Comparison of ENCODE assay signal across 18 cellular contexts in genomic region chr1:53642607-53643006, GRCh38.
A peak's percentile ranks its signal among the peaks of the same experiment; 100 is the strongest.
DNase-seq lines count a peak whose midpoint lies in the region; ATAC-seq and TF ChIP-seq lines count a peak whose summit lies in the region.
"Had no signal": no experiment of that assay in that cellular context is flagged by ENCODE, and none has a peak within 500 bp of the region (broad histone marks: within the 10 kb centered on the region; RNA-seq: fewer than 3 reads in every experiment).

No MANE protein-coding gene starts in this region.

- H3K27me3 ChIP-seq in RWPE2 (ENCODE audit: insufficient read depth, poor library complexity, severe bottlenecking) (peaks cover 2% of the 10 kb centered on the region), sigmoid colon (no peaks in the 10 kb centered on the region)

- no peak for TF ChIP-seq EP300 in sigmoid colon (IDR thresholded peaks at IDR 0.05)

- intact Hi-C loops in sigmoid colon (cut with DNase I) = no loop called here

- H3K27me3 Mint-ChIP-seq in mesothelial cell of epicardium (ENCODE audit: low read depth) = peaks cover 10% of the 10 kb centered on the region

- no peaks in the 10 kb centered on the region for H3K9me3 Mint-ChIP-seq in mesothelial cell of epicardium
- H3K9me3 Mint-ChIP-seq: CD8-positive, alpha-beta memory T cell; GM23338 had no signal

- ATAC-seq in RWPE2 (ENCODE audit: low read depth) = no peak
- ATAC-seq in HG03439 (IDR thresholded peaks at IDR 0.05; ENCODE audit: unreplicated experiment) = no peak
- ATAC-seq: GM23338 had no signal

- H3K4me3 Mint-ChIP-seq in mesothelial cell of epicardium = no peak overlapping the region
- H3K4me3 Mint-ChIP-seq: CD8-positive, alpha-beta memory T cell; GM23338 had no signal

- no peaks in the 10 kb centered on the region for H3K36me3 Mint-ChIP-seq in mesothelial cell of epicardium
- H3K36me3 Mint-ChIP-seq: CD8-positive, alpha-beta memory T cell had no signal

- H3K36me3 ChIP-seq in RWPE2 (ENCODE audit: low read depth) (no peaks in the 10 kb centered on the region), sigmoid colon (no peaks in the 10 kb centered on the region)

- peaks cover 16% of the 10 kb centered on the region for H3K4me1 Mint-ChIP-seq in mesothelial cell of epicardium
- H3K4me1 Mint-ChIP-seq: CD8-positive, alpha-beta memory T cell had no signal

- H3K4me3 ChIP-seq in RWPE2 (ENCODE audit: severe bottlenecking) (no peak overlapping the region), sigmoid colon (no peak overlapping the region)
- H3K4me3 ChIP-seq: GM23338, PC-9 had no signal

- H3K27ac Mint-ChIP-seq in mesothelial cell of epicardium = peak overlapping the region; percentile 44
- H3K27ac Mint-ChIP-seq: GM23338 had no signal

- WGBS in sigmoid colon, 2 donors = 76 to 92% methylated on average over 6 of the region's 6 CpGs

- H3K9me3 ChIP-seq in RWPE2 (ENCODE audit: severe bottlenecking) (no peaks in the 10 kb centered on the region), sigmoid colon (no peaks in the 10 kb centered on the region)

- TF ChIP-seq CTCF in RWPE2 (IDR thresholded peaks at IDR 0.05; ENCODE audit: poor library complexity, severe bottlenecking) = no peak
- TF ChIP-seq CTCF in mesothelial cell of epicardium (IDR thresholded peaks at IDR 0.05; ENCODE audit: unreplicated experiment) = no peak
- TF ChIP-seq CTCF in sigmoid colon (IDR thresholded peaks at IDR 0.05) = no peak

- no peak for TF ChIP-seq POLR2A in sigmoid colon (IDR thresholded peaks at IDR 0.05)

- no peak overlapping the region for H3K27ac ChIP-seq in RWPE2 (ENCODE audit: poor library complexity, severe bottlenecking)
- no peak overlapping the region for H3K27ac ChIP-seq in sigmoid colon
- H3K27ac ChIP-seq: 22Rv1, PC-9 had no signal

- peaks cover 2% of the 10 kb centered on the region for H3K4me1 ChIP-seq in RWPE2 (ENCODE audit: insufficient read depth, poor library complexity, severe bottlenecking)
- H3K4me1 ChIP-seq in sigmoid colon = no peaks in the 10 kb centered on the region

- DNase-seq in activated CD4-positive, CD25-positive, alpha-beta regulatory T cell treated with anti-CD3 and anti-CD28 coated beads, Interleukin-2, amount 50 U/mL, for 72 hours = peak; percentile 20
- no peak for DNase-seq in activated CD4-positive, CD25-positive, alpha-beta regulatory T cell (lab: John Stamatoyannopoulos, UW)
- DNase-seq in RWPE2 (ENCODE audit: low spot score) (peak; percentile 3), mesothelial cell of epicardium (ENCODE audit: low spot score in 2 of 2, unreplicated experiment in 2 of 2) (peak in 1 of 2 experiments; percentile 3), sigmoid colon (peak; percentile 29), UCSD-AML1 (lab: John Stamatoyannopoulos, UW; ENCODE audit: unreplicated experiment) (no peak), NCI-H526 (lab: John Stamatoyannopoulos, UW) (no peak)
- DNase-seq: CD8-positive, alpha-beta memory T cell; NCI-H1048; NCI-H1694 treated with DMSO at 0.1 percent for 48 hours; NCI-H2171; NCI-H446 treated with DMSO at 0.1 percent for 48 hours; NCI-H774; PC-9; SHP77 had no signal

Comparison
In these comparisons a context has a peak if more than half of its experiments do, and no peak if none do; other contexts are left out.
1. DNase-seq: peak in activated CD4-positive, CD25-positive, alpha-beta regulatory T cell treated with anti-CD3 and anti-CD28 coated beads, Interleukin-2, amount 50 U/mL, for 72 hours (single experiment), RWPE2 (single experiment) and sigmoid colon (single experiment); none in activated CD4-positive, CD25-positive, alpha-beta regulatory T cell (0 of 4), UCSD-AML1 (single experiment) and NCI-H526 (0 of 2).